Comparison of ENCODE assay signal across 10 cellular contexts in the genomic region with DNA sequence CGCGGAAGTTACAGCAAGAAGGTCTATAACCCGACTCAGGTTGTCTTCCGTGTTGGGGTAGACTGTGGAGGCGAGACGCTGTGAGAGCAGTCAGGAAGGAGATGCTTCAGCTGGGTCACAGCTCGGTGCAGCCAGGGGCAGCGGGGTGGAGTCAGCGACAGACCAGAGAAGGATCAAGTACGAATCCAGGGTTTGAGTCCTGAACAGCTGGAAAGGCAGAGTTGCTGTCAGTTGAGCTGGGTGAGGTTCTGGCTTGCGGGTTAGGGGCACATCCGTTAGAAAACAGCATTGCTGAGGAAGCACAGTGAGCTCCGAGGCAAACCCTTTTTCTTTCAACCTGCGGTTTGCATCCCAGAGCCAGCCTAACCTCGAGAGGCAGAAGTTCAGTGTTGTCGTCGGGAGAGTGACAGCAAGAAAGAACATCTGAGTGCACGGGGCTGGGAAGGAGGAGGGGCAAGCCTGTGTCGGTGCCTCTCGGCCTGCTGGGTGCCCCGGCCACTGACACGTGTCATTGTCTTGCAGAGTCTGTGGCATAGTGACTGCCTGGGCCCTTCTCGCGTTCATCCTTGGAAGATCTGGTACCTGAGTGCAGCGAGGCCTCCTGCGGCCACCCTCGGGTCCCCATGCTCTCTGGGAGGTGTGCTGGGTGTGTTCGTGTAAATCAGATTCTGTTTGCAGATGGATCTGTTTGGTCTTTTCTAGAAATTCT. TPM values are rescaled to one million over a fixed set of nuclear protein-coding genes. Genes with fewer than 3 reads are reported as not detected.
A peak's percentile ranks its signal among the peaks of the same experiment; 100 is the strongest.
DNase-seq lines count a peak whose midpoint lies in the region; ATAC-seq and TF ChIP-seq lines count a peak whose summit lies in the region.
"Had no signal": no experiment of that assay in that cellular context is flagged by ENCODE, and none has a peak within 500 bp of the region (broad histone marks: within the 10 kb centered on the region; RNA-seq: fewer than 3 reads in every experiment).

No MANE protein-coding gene starts in this region.

- no peak overlapping the region for H2AFZ ChIP-seq in hepatocyte

- peaks cover 15 to 46% of the 10 kb centered on the region in 2 donors for H3K36me3 Mint-ChIP-seq in stimulated activated naive B cell treated with anti-CD40 and anti-IgM and Interleukin-4, amounts not matched to agents 10 μg/mL and 1 μg/mL and 100 μg/mL, for 72 hours

- TF ChIP-seq POLR2A in body of pancreas (IDR thresholded peaks at IDR 0.05): no peak

- no peaks in the 10 kb centered on the region for H3K9me2 ChIP-seq in hepatocyte (replicated peaks; ENCODE audit: insufficient read depth)

- TF ChIP-seq CTCF in hepatocyte (IDR thresholded peaks at IDR 0.05; ENCODE audit: poor library complexity): no peak
- no peak for TF ChIP-seq CTCF in body of pancreas (IDR thresholded peaks at IDR 0.05)

- 68% methylated on average over 28 of the region's 28 CpGs for WGBS in hepatocyte (ENCODE audit: low lambda C conversion rate, missing lambda C conversion rate)
- 60 to 69% methylated on average over 23 to 28 of the region's 28 CpGs for WGBS in body of pancreas, 2 donors

- DNase-seq in DMS79 treated with DMSO at 0.1 percent for 48 hours (lab: John Stamatoyannopoulos, UW) (peak; percentile 58), DMS79 (lab: John Stamatoyannopoulos, UW) (no peak), SKM-1 (lab: John Stamatoyannopoulos, UW; ENCODE audit: unreplicated experiment) (peak; percentile 80), hepatocyte (ENCODE audit: low spot score) (no peak), body of pancreas (no peak), nucleus accumbens (lab: John Stamatoyannopoulos, UW) (no peak)
- peak; percentile 11 for DNase-seq in effector CD4-positive, alpha-beta T cell
- DNase-seq in stimulated activated naive B cell treated with anti-CD40 and anti-IgM and Interleukin-4, amounts not matched to agents 10 μg/mL and 1 μg/mL and 100 μg/mL, for 72 hours: no peak

- H3K9me3 ChIP-seq in hepatocyte (ENCODE audit: low read depth) (no peaks in the 10 kb centered on the region), body of pancreas (no peaks in the 10 kb centered on the region)

- peaks cover 17 to 24% of the 10 kb centered on the region in 2 donors for H3K4me1 Mint-ChIP-seq in stimulated activated naive B cell treated with anti-CD40 and anti-IgM and Interleukin-4, amounts not matched to agents 10 μg/mL and 1 μg/mL and 100 μg/mL, for 72 hours

- H3K79me2 ChIP-seq in hepatocyte: no peaks in the 10 kb centered on the region

- no peaks in the 10 kb centered on the region for H4K20me1 ChIP-seq in hepatocyte (ENCODE audit: insufficient read depth, poor library complexity, severe bottlenecking)

- no peak overlapping the region for H3K27ac ChIP-seq in hepatocyte
- no peak overlapping the region for H3K27ac ChIP-seq in body of pancreas
- H3K27ac ChIP-seq: 22Rv1 had no signal

- H3K4me1 ChIP-seq in hepatocyte (ENCODE audit: insufficient read depth): no peaks in the 10 kb centered on the region
- peaks cover 10% of the 10 kb centered on the region for H3K4me1 ChIP-seq in body of pancreas

- H3K9me3 Mint-ChIP-seq in stimulated activated naive B cell treated with anti-CD40 and anti-IgM and Interleukin-4, amounts not matched to agents 10 μg/mL and 1 μg/mL and 100 μg/mL, for 72 hours: peaks cover 0 to 2% of the 10 kb centered on the region in 2 donors

- no peak overlapping the region for H3K4me2 ChIP-seq in hepatocyte

- H3K27me3 ChIP-seq in hepatocyte (no peaks in the 10 kb centered on the region), body of pancreas (no peaks in the 10 kb centered on the region)

- ATAC-seq in stimulated activated naive B cell treated with anti-CD40 and anti-IgM and Interleukin-4, amounts not matched to agents 10 μg/mL and 1 μg/mL and 100 μg/mL, for 72 hours (replicated peaks): peak; percentile 74 to 84
- no peak for ATAC-seq in body of pancreas

- H3K4me3 ChIP-seq in hepatocyte (no peak overlapping the region), body of pancreas (no peak overlapping the region)

- intact Hi-C loops in body of pancreas (cut with DNase I): no loop called here

- H3K27me3 Mint-ChIP-seq in stimulated activated naive B cell treated with anti-CD40 and anti-IgM and Interleukin-4, amounts not matched to agents 10 μg/mL and 1 μg/mL and 100 μg/mL, for 72 hours: peaks cover 4 to 6% of the 10 kb centered on the region in 2 donors

- H3K36me3 ChIP-seq in hepatocyte (replicated peaks; ENCODE audit: insufficient read depth, low read depth) (no peaks in the 10 kb centered on the region), body of pancreas (replicated peaks in 1 of 2; ENCODE audit: insufficient read depth in 1 of 2, low read depth in 2 of 2) (no peaks in the 10 kb centered on the region)

- H3K4me3 Mint-ChIP-seq in stimulated activated naive B cell treated with anti-CD40 and anti-IgM and Interleukin-4, amounts not matched to agents 10 μg/mL and 1 μg/mL and 100 μg/mL, for 72 hours: peak overlapping the region; percentile 72 to 74

- no peak overlapping the region for H3K27ac Mint-ChIP-seq in stimulated activated naive B cell treated with anti-CD40 and anti-IgM and Interleukin-4, amounts not matched to agents 10 μg/mL and 1 μg/mL and 100 μg/mL, for 72 hours

RNA-seq across cellular contexts. Expression of a gene that starts 20.0 kb away (rescaled TPM):
- total RNA-seq in hepatocyte: not detected in 2 replicates
- polyA plus RNA-seq in hepatocyte: 0.11 TPM in 1 of 2 replicates, not detected in the other
- total RNA-seq in body of pancreas: under 1 TPM in 1 of 2 donors, not detected in 1; 0.52 TPM
- total RNA-seq: fibroblast of villous mesenchyme had no signal

RNA-seq across cellular contexts. Expression of a gene that starts 29.8 kb away (rescaled TPM):
- 93.5 and 96.4 TPM in 2 replicates for total RNA-seq in hepatocyte
- 84.8 and 90.5 TPM in 2 replicates for polyA plus RNA-seq in hepatocyte
- total RNA-seq in body of pancreas: 10 to 100 TPM; 35.0 to 84.0 TPM

RNA-seq across cellular contexts. Expression of a gene that starts 30.7 kb away (rescaled TPM):
- total RNA-seq in hepatocyte (156 and 166 TPM in 2 replicates), body of pancreas (10 to 100 TPM; 55.7 to 81.5 TPM)
- 130 and 133 TPM in 2 replicates for polyA plus RNA-seq in hepatocyte

RNA-seq across cellular contexts. Expression of a gene that starts 58.2 kb away (rescaled TPM):
- total RNA-seq in hepatocyte: 58.0 and 67.0 TPM in 2 replicates
- polyA plus RNA-seq in hepatocyte: 90.7 and 98.6 TPM in 2 replicates
- 10 to 100 TPM in 1 of 2 donors, 1 to 10 TPM in 1; 7.3 to 16.2 TPM for total RNA-seq in body of pancreas

Comparison
In these comparisons a context has a peak if more than half of its experiments do, and no peak if none do; other contexts are left out.
1. DNase-seq: peak in DMS79 treated with DMSO at 0.1 percent for 48 hours (single experiment), SKM-1 (single experiment) and effector CD4-positive, alpha-beta T cell (single experiment); none in DMS79 (single experiment), stimulated activated naive B cell treated with anti-CD40 and anti-IgM and Interleukin-4, amounts not matched to agents 10 μg/mL and 1 μg/mL and 100 μg/mL, for 72 hours (single experiment), hepatocyte (single experiment), body of pancreas (0 of 4) and nucleus accumbens (0 of 56).